ENCODE assay signal across 1 cellular context in genomic region chrX:15948318-15948660, GRCh38.
TF ChIP-seq lines count a peak whose summit lies in the region.

No MANE protein-coding gene starts in this region.

TF ChIP-seq in WTC11, 78 proteins besides CTCF, POLR2A, EP300 and RAD21:
- TF ChIP-seq ESRRA (CRISPR knock-in tag; IDR thresholded peaks at IDR 0.05; ENCODE audit: borderline replicate concordance) (no peak), SOX15 (CRISPR knock-in tag; IDR thresholded peaks at IDR 0.05) (no peak), NFYB (CRISPR knock-in tag; conservative IDR thresholded peaks at IDR 0.05; ENCODE audit: low read depth) (no peak)
